Comparison of ENCODE assay signal across 1 cellular context in genomic region chr6:28142446-28142845, GRCh38.
TF ChIP-seq lines count a peak whose summit lies in the region.

No MANE protein-coding gene starts in this region.

TF ChIP-seq in GM23338, 12 proteins besides CTCF, POLR2A, EP300 and RAD21 (continued from another document):
- TF ChIP-seq ZNF331 (CRISPR knock-in tag; IDR thresholded peaks at IDR 0.05; ENCODE audit: low read depth) (no peak), REST (IDR thresholded peaks at IDR 0.05; ENCODE audit: unreplicated experiment) (no peak), NANOG (IDR thresholded peaks at IDR 0.05; ENCODE audit: borderline replicate concordance) (no peak), EZH2phosphoT487 (IDR thresholded peaks at IDR 0.05; ENCODE audit: unreplicated experiment) (no peak)
